1 cellular context compared by ENCODE assay signal in the genomic region with DNA sequence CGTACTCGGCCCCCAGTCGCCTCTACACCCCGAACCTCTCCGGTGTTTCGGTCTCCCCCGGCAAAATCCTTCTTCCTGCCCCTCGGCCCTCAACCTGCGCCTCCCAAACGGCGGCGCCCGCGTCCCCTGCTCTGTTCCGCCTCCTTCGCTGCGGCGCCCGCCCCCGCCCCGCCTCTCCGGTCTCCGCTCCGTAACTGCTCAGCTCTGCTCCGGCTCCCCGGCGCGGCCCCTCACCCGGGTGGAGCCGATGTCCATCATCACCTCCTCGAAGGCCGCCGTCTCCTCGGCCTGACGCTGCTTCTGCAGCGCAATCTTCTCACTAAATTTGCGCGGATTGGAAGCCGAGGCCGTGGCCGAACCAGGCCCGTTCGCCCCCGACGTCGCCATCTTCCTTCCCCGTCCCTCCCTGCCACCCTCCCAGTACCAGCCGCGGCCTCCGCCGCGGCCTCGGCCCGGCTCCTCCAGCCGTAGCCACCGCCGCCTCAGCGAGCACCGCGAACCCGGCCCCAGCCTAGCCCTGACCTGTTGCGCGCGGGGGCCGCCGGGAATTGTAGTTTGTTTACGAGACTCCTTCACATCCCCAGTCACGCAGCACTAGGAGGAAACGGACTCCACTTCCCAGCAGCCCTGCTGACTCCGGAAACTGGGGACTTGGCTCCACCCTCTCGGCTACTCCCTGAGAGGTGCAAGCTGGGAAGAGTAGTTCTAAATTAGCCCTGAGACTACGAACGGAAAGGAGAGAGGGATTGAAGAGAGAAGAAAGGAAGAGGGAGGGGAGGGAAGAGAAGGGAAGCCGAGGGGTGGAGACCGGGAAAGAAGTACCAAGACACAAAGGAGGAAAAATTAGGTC.
A peak's percentile ranks its signal among the peaks of the same experiment; 100 is the strongest.
TF ChIP-seq lines count a peak whose summit lies in the region.

A gene with protein sequence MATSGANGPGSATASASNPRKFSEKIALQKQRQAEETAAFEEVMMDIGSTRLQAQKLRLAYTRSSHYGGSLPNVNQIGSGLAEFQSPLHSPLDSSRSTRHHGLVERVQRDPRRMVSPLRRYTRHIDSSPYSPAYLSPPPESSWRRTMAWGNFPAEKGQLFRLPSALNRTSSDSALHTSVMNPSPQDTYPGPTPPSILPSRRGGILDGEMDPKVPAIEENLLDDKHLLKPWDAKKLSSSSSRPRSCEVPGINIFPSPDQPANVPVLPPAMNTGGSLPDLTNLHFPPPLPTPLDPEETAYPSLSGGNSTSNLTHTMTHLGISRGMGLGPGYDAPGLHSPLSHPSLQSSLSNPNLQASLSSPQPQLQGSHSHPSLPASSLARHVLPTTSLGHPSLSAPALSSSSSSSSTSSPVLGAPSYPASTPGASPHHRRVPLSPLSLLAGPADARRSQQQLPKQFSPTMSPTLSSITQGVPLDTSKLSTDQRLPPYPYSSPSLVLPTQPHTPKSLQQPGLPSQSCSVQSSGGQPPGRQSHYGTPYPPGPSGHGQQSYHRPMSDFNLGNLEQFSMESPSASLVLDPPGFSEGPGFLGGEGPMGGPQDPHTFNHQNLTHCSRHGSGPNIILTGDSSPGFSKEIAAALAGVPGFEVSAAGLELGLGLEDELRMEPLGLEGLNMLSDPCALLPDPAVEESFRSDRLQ (minus strand): TSS at position 502 of the 850 bp plus-strand sequence. CDS start 115 bp downstream, at position 387.

TF ChIP-seq in K562, 482 proteins besides CTCF, POLR2A, EP300 and RAD21 (continued from another document and continues in another):
- TF ChIP-seq ZNF239 (CRISPR knock-in tag; IDR thresholded peaks at IDR 0.05), result peak; percentile 29; the same call in 1 of the 2 replicates
- TF ChIP-seq SIX5 (IDR thresholded peaks at IDR 0.05; ENCODE audit: borderline replicate concordance in 1 of 2, insufficient read depth in 1 of 2, low read depth in 1 of 2, low read length in 2 of 2), result peak; percentile 99 to 100
- peak; percentile 95 for TF ChIP-seq ZNF584 (CRISPR knock-in tag; IDR thresholded peaks at IDR 0.05; ENCODE audit: low read depth)
- no peak for TF ChIP-seq ZNF316 (IDR thresholded peaks at IDR 0.05)
- TF ChIP-seq HNRNPLL (IDR thresholded peaks at IDR 0.05; ENCODE audit: low read depth, low read length, poor library complexity, severe bottlenecking), result peak; percentile 58
- TF ChIP-seq, protein P1, sequence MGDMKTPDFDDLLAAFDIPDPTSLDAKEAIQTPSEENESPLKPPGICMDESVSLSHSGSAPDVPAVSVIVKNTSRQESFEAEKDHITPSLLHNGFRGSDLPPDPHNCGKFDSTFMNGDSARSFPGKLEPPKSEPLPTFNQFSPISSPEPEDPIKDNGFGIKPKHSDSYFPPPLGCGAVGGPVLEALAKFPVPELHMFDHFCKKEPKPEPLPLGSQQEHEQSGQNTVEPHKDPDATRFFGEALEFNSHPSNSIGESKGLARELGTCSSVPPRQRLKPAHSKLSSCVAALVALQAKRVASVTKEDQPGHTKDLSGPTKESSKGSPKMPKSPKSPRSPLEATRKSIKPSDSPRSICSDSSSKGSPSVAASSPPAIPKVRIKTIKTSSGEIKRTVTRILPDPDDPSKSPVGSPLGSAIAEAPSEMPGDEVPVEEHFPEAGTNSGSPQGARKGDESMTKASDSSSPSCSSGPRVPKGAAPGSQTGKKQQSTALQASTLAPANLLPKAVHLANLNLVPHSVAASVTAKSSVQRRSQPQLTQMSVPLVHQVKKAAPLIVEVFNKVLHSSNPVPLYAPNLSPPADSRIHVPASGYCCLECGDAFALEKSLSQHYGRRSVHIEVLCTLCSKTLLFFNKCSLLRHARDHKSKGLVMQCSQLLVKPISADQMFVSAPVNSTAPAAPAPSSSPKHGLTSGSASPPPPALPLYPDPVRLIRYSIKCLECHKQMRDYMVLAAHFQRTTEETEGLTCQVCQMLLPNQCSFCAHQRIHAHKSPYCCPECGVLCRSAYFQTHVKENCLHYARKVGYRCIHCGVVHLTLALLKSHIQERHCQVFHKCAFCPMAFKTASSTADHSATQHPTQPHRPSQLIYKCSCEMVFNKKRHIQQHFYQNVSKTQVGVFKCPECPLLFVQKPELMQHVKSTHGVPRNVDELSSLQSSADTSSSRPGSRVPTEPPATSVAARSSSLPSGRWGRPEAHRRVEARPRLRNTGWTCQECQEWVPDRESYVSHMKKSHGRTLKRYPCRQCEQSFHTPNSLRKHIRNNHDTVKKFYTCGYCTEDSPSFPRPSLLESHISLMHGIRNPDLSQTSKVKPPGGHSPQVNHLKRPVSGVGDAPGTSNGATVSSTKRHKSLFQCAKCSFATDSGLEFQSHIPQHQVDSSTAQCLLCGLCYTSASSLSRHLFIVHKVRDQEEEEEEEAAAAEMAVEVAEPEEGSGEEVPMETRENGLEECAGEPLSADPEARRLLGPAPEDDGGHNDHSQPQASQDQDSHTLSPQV (IDR thresholded peaks at IDR 0.05), result peak; percentile 93
- no peak; the same call in 1 of the 2 replicates for TF ChIP-seq NBN (IDR thresholded peaks at IDR 0.05; ENCODE audit: low read depth)
- peak; percentile 65 for TF ChIP-seq MTA1 (IDR thresholded peaks at IDR 0.05; ENCODE audit: borderline replicate concordance)
- TF ChIP-seq ZNF77 (CRISPR knock-in tag; IDR thresholded peaks at IDR 0.05), result no peak
- TF ChIP-seq, protein P2, sequence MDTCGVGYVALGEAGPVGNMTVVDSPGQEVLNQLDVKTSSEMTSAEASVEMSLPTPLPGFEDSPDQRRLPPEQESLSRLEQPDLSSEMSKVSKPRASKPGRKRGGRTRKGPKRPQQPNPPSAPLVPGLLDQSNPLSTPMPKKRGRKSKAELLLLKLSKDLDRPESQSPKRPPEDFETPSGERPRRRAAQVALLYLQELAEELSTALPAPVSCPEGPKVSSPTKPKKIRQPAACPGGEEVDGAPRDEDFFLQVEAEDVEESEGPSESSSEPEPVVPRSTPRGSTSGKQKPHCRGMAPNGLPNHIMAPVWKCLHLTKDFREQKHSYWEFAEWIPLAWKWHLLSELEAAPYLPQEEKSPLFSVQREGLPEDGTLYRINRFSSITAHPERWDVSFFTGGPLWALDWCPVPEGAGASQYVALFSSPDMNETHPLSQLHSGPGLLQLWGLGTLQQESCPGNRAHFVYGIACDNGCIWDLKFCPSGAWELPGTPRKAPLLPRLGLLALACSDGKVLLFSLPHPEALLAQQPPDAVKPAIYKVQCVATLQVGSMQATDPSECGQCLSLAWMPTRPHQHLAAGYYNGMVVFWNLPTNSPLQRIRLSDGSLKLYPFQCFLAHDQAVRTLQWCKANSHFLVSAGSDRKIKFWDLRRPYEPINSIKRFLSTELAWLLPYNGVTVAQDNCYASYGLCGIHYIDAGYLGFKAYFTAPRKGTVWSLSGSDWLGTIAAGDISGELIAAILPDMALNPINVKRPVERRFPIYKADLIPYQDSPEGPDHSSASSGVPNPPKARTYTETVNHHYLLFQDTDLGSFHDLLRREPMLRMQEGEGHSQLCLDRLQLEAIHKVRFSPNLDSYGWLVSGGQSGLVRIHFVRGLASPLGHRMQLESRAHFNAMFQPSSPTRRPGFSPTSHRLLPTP (IDR thresholded peaks at IDR 0.05; ENCODE audit: borderline replicate concordance, extremely low read depth, insufficient read length), result no peak
- TF ChIP-seq PHF20 (IDR thresholded peaks at IDR 0.05; ENCODE audit: partially characterized antibody), result peak; percentile 69
- peak; percentile 76; the same call in 1 of the 2 replicates for TF ChIP-seq SREBF1 (IDR thresholded peaks at IDR 0.05; ENCODE audit: borderline replicate concordance, low read depth, low read length)
- no peak for TF ChIP-seq KAT7 (CRISPR knock-in tag; IDR thresholded peaks at IDR 0.05; ENCODE audit: borderline replicate concordance)
- TF ChIP-seq POLR2AphosphoS5 (IDR thresholded peaks at IDR 0.05; ENCODE audit: control insufficient read depth, insufficient read depth, low read depth, low read length), result peak; percentile 49; the same call in 1 of the 2 replicates
- 0 out of 2 replicates have a peak, but pooled peaks have one; percentile 19 for TF ChIP-seq NCOR1 (IDR thresholded peaks at IDR 0.05)
- TF ChIP-seq LCOR (CRISPR knock-in tag; IDR thresholded peaks at IDR 0.05), result 0 out of 2 replicates have a peak, but pooled peaks have one; percentile 62
- TF ChIP-seq NFYB (IDR thresholded peaks at IDR 0.05; ENCODE audit: extremely low read depth, insufficient read length), result no peak
- TF ChIP-seq, protein P3, sequence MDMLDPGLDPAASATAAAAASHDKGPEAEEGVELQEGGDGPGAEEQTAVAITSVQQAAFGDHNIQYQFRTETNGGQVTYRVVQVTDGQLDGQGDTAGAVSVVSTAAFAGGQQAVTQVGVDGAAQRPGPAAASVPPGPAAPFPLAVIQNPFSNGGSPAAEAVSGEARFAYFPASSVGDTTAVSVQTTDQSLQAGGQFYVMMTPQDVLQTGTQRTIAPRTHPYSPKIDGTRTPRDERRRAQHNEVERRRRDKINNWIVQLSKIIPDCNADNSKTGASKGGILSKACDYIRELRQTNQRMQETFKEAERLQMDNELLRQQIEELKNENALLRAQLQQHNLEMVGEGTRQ (CRISPR knock-in tag; IDR thresholded peaks at IDR 0.05), result no peak
- TF ChIP-seq, protein P4, sequence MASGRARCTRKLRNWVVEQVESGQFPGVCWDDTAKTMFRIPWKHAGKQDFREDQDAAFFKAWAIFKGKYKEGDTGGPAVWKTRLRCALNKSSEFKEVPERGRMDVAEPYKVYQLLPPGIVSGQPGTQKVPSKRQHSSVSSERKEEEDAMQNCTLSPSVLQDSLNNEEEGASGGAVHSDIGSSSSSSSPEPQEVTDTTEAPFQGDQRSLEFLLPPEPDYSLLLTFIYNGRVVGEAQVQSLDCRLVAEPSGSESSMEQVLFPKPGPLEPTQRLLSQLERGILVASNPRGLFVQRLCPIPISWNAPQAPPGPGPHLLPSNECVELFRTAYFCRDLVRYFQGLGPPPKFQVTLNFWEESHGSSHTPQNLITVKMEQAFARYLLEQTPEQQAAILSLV (tag; IDR thresholded peaks at IDR 0.05), result no peak
- TF ChIP-seq PRPF4 (IDR thresholded peaks at IDR 0.05; ENCODE audit: insufficient read depth, low read depth, low read length, poor library complexity, severe bottlenecking), result no peak
- TF ChIP-seq PHF8 (IDR thresholded peaks at IDR 0.05; ENCODE audit: borderline replicate concordance, low read length), result peak; percentile 91; the same call in 1 of the 2 replicates
- peak; percentile 30; the same call in 1 of the 2 replicates for TF ChIP-seq SIN3B (IDR thresholded peaks at IDR 0.05; ENCODE audit: low read depth)
- TF ChIP-seq SRSF9 (IDR thresholded peaks at IDR 0.05; ENCODE audit: borderline replicate concordance, low read depth, low read length), result no peak
- peak; percentile 95 for TF ChIP-seq ELF2 (CRISPR knock-in tag; IDR thresholded peaks at IDR 0.05)
- no peak for TF ChIP-seq KLF10 (CRISPR knock-in tag; IDR thresholded peaks at IDR 0.05)
- TF ChIP-seq, protein P5, sequence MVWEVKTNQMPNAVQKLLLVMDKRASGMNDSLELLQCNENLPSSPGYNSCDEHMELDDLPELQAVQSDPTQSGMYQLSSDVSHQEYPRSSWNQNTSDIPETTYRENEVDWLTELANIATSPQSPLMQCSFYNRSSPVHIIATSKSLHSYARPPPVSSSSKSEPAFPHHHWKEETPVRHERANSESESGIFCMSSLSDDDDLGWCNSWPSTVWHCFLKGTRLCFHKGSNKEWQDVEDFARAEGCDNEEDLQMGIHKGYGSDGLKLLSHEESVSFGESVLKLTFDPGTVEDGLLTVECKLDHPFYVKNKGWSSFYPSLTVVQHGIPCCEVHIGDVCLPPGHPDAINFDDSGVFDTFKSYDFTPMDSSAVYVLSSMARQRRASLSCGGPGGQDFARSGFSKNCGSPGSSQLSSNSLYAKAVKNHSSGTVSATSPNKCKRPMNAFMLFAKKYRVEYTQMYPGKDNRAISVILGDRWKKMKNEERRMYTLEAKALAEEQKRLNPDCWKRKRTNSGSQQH (CRISPR knock-in tag; IDR thresholded peaks at IDR 0.05), result peak; percentile 72
- no peak for TF ChIP-seq ZNF140 (CRISPR knock-in tag; IDR thresholded peaks at IDR 0.05)
- TF ChIP-seq TAF1 (IDR thresholded peaks at IDR 0.05; ENCODE audit: control insufficient read depth, extremely low read depth, insufficient read depth, low read length, severe bottlenecking), result peak; percentile 33
- peak; percentile 96 for TF ChIP-seq ZFX (CRISPR knock-in tag; IDR thresholded peaks at IDR 0.05)
- TF ChIP-seq, protein P6, sequence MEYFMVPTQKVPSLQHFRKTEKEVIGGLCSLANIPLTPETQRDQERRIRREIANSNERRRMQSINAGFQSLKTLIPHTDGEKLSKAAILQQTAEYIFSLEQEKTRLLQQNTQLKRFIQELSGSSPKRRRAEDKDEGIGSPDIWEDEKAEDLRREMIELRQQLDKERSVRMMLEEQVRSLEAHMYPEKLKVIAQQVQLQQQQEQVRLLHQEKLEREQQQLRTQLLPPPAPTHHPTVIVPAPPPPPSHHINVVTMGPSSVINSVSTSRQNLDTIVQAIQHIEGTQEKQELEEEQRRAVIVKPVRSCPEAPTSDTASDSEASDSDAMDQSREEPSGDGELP (CRISPR knock-in tag; IDR thresholded peaks at IDR 0.05; ENCODE audit: borderline replicate concordance), result peak; percentile 81
- TF ChIP-seq BCOR (IDR thresholded peaks at IDR 0.05), result peak; percentile 43; the same call in 1 of the 2 replicates
- peak; percentile 42; the same call in 1 of the 2 replicates for TF ChIP-seq C11orf30 (IDR thresholded peaks at IDR 0.05; ENCODE audit: low read depth)
- peak; percentile 96 for TF ChIP-seq NR2C2 (CRISPR knock-in tag; IDR thresholded peaks at IDR 0.05)
- peak; percentile 99 for TF ChIP-seq NR2C2 (tag; IDR thresholded peaks at IDR 0.05)
- no peak for TF ChIP-seq ZNF354B (CRISPR knock-in tag; IDR thresholded peaks at IDR 0.05)
- TF ChIP-seq KLF16 (IDR thresholded peaks at IDR 0.05), result no peak
- peak; percentile 98 for TF ChIP-seq ZNF766 (CRISPR knock-in tag; conservative IDR thresholded peaks at IDR 0.05)
- TF ChIP-seq, protein P7, sequence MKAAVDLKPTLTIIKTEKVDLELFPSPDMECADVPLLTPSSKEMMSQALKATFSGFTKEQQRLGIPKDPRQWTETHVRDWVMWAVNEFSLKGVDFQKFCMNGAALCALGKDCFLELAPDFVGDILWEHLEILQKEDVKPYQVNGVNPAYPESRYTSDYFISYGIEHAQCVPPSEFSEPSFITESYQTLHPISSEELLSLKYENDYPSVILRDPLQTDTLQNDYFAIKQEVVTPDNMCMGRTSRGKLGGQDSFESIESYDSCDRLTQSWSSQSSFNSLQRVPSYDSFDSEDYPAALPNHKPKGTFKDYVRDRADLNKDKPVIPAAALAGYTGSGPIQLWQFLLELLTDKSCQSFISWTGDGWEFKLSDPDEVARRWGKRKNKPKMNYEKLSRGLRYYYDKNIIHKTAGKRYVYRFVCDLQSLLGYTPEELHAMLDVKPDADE (conservative IDR thresholded peaks at IDR 0.05; ENCODE audit: control insufficient read depth, low read depth, low read length), result peak; percentile 100
- TF ChIP-seq, protein P8, sequence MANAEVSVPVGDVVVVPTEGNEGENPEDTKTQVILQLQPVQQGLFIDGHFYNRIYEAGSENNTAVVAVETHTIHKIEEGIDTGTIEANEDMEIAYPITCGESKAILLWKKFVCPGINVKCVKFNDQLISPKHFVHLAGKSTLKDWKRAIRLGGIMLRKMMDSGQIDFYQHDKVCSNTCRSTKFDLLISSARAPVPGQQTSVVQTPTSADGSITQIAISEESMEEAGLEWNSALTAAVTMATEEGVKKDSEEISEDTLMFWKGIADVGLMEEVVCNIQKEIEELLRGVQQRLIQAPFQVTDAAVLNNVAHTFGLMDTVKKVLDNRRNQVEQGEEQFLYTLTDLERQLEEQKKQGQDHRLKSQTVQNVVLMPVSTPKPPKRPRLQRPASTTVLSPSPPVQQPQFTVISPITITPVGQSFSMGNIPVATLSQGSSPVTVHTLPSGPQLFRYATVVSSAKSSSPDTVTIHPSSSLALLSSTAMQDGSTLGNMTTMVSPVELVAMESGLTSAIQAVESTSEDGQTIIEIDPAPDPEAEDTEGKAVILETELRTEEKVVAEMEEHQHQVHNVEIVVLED (CRISPR knock-in tag; IDR thresholded peaks at IDR 0.05), result peak; percentile 62; the same call in 1 of the 2 replicates
